In the genomic region with DNA sequence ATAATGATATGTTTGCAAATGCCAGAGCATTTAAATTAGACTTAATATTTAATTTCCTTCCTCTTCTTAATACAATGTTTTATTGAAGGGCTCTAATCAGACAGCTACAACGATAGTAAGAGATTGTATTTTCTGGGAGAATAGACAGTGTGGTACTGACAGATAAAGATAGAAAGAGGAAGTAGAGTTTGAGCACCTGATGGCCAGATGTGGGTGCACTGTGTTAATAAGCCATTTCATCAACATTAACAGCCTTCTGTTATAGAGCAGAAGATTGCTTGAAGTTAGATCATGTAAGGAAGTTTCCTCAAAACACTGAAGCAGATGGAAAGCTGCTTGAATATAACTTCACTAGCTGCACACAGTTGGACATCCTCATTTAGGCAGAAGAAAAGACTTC, we compare ENCODE assay signal across 1 cellular context.
TF ChIP-seq lines count a peak whose summit lies in the region.

No MANE protein-coding gene starts in this region.

TF ChIP-seq in K562, 482 proteins besides CTCF, POLR2A, EP300 and RAD21 (continued from another document):
- TF ChIP-seq, protein P1, sequence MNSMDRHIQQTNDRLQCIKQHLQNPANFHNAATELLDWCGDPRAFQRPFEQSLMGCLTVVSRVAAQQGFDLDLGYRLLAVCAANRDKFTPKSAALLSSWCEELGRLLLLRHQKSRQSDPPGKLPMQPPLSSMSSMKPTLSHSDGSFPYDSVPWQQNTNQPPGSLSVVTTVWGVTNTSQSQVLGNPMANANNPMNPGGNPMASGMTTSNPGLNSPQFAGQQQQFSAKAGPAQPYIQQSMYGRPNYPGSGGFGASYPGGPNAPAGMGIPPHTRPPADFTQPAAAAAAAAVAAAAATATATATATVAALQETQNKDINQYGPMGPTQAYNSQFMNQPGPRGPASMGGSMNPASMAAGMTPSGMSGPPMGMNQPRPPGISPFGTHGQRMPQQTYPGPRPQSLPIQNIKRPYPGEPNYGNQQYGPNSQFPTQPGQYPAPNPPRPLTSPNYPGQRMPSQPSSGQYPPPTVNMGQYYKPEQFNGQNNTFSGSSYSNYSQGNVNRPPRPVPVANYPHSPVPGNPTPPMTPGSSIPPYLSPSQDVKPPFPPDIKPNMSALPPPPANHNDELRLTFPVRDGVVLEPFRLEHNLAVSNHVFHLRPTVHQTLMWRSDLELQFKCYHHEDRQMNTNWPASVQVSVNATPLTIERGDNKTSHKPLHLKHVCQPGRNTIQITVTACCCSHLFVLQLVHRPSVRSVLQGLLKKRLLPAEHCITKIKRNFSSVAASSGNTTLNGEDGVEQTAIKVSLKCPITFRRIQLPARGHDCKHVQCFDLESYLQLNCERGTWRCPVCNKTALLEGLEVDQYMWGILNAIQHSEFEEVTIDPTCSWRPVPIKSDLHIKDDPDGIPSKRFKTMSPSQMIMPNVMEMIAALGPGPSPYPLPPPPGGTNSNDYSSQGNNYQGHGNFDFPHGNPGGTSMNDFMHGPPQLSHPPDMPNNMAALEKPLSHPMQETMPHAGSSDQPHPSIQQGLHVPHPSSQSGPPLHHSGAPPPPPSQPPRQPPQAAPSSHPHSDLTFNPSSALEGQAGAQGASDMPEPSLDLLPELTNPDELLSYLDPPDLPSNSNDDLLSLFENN (IDR thresholded peaks at IDR 0.05; ENCODE audit: low read depth in 2 of 2, low read length in 2 of 2): peak in 1 of 2 experiments; percentile 49; a peak in 1 of 4 replicates
- TF ChIP-seq SMAD1 (IDR thresholded peaks at IDR 0.05; ENCODE audit: low read depth, low read length, partially characterized antibody) (no peak), KLF16 (IDR thresholded peaks at IDR 0.05) (peak; percentile 78), TEAD4 (IDR thresholded peaks at IDR 0.05; ENCODE audit: low read length) (peak; percentile 89), TEAD4 (CRISPR knock-in tag; IDR thresholded peaks at IDR 0.05; ENCODE audit: borderline replicate concordance) (no peak), CCNT2 (IDR thresholded peaks at IDR 0.05; ENCODE audit: borderline replicate concordance, extremely low read depth, insufficient read length, low read depth, low read length) (peak; percentile 47), TBP (optimal IDR thresholded peaks at IDR 0.05; ENCODE audit: low read depth, low read length) (no peak), NCOR1 (IDR thresholded peaks at IDR 0.05) (0 out of 2 replicates have a peak, but pooled peaks have one; percentile 56), MEIS2 (IDR thresholded peaks at IDR 0.05; ENCODE audit: partially characterized antibody) (peak; percentile 22), TRIM24 (IDR thresholded peaks at IDR 0.05) (peak; percentile 63 to 85; a peak in 3 of 4 replicates), ZNF551 (CRISPR knock-in tag; IDR thresholded peaks at IDR 0.05) (no peak), YY1 (IDR thresholded peaks at IDR 0.05; ENCODE audit: borderline replicate concordance in 1 of 3, control insufficient read depth in 1 of 3, extremely low read depth in 1 of 3, insufficient read depth in 3 of 3, insufficient read length in 1 of 3, insufficient replicate concordance in 2 of 3, low read depth in 1 of 3, low read length in 2 of 3) (no peak), GABPA (tag; conservative IDR thresholded peaks at IDR 0.05; ENCODE audit: low read depth) (no peak), MTA2 (IDR thresholded peaks at IDR 0.05; ENCODE audit: low read depth) (peak; percentile 55), MTA1 (IDR thresholded peaks at IDR 0.05; ENCODE audit: borderline replicate concordance) (0 out of 2 replicates have a peak, but pooled peaks have one; percentile 25), SOX6 (IDR thresholded peaks at IDR 0.05) (peak; percentile 87), ATF7 (IDR thresholded peaks at IDR 0.05) (0 out of 2 replicates have a peak, but pooled peaks have one; percentile 11), STAT5A (IDR thresholded peaks at IDR 0.05; ENCODE audit: borderline replicate concordance, low read length) (peak; percentile 40; the same call in 1 of the 2 replicates), PML (IDR thresholded peaks at IDR 0.05; ENCODE audit: low read length) (peak; percentile 83; the same call in 1 of the 2 replicates), ARHGAP35 (IDR thresholded peaks at IDR 0.05; ENCODE audit: partially characterized antibody) (no peak), FOXJ3 (CRISPR knock-in tag; IDR thresholded peaks at IDR 0.05) (no peak), ZNF644 (tag; IDR thresholded peaks at IDR 0.05; ENCODE audit: low read depth) (0 out of 2 replicates have a peak, but pooled peaks have one; percentile 48), CBFA2T3 (IDR thresholded peaks at IDR 0.05) (peak; percentile 70), TAL1 (IDR thresholded peaks at IDR 0.05) (peak; percentile 81), SMARCC2 (IDR thresholded peaks at IDR 0.05; ENCODE audit: low read depth) (peak; percentile 27; the same call in 1 of the 2 replicates), ZFX (CRISPR knock-in tag; IDR thresholded peaks at IDR 0.05) (no peak), DPF2 (IDR thresholded peaks at IDR 0.05) (0 out of 2 replicates have a peak, but pooled peaks have one; percentile 22), SMARCA4 (IDR thresholded peaks at IDR 0.05) (peak; percentile 43; the same call in 1 of the 2 replicates), TCF3 (CRISPR knock-in tag; IDR thresholded peaks at IDR 0.05) (peak; percentile 37; the same call in 1 of the 2 replicates), FOXM1 (IDR thresholded peaks at IDR 0.05; ENCODE audit: low read depth) (peak; percentile 53; the same call in 1 of the 2 replicates), FOXM1 (CRISPR knock-in tag; IDR thresholded peaks at IDR 0.05; ENCODE audit: low read depth) (no peak), ARID1B (IDR thresholded peaks at IDR 0.05) (peak; percentile 82), ZNF589 (CRISPR knock-in tag; IDR thresholded peaks at IDR 0.05; ENCODE audit: low read depth) (0 out of 2 replicates have a peak, but pooled peaks have one; percentile 39), SPI1 (IDR thresholded peaks at IDR 0.05; ENCODE audit: borderline replicate concordance, low read depth, low read length) (0 out of 2 replicates have a peak, but pooled peaks have one; percentile 59)
- TF ChIP-seq, protein P2, sequence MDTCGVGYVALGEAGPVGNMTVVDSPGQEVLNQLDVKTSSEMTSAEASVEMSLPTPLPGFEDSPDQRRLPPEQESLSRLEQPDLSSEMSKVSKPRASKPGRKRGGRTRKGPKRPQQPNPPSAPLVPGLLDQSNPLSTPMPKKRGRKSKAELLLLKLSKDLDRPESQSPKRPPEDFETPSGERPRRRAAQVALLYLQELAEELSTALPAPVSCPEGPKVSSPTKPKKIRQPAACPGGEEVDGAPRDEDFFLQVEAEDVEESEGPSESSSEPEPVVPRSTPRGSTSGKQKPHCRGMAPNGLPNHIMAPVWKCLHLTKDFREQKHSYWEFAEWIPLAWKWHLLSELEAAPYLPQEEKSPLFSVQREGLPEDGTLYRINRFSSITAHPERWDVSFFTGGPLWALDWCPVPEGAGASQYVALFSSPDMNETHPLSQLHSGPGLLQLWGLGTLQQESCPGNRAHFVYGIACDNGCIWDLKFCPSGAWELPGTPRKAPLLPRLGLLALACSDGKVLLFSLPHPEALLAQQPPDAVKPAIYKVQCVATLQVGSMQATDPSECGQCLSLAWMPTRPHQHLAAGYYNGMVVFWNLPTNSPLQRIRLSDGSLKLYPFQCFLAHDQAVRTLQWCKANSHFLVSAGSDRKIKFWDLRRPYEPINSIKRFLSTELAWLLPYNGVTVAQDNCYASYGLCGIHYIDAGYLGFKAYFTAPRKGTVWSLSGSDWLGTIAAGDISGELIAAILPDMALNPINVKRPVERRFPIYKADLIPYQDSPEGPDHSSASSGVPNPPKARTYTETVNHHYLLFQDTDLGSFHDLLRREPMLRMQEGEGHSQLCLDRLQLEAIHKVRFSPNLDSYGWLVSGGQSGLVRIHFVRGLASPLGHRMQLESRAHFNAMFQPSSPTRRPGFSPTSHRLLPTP (IDR thresholded peaks at IDR 0.05; ENCODE audit: borderline replicate concordance, extremely low read depth, insufficient read length): no peak
- TF ChIP-seq, protein P3, sequence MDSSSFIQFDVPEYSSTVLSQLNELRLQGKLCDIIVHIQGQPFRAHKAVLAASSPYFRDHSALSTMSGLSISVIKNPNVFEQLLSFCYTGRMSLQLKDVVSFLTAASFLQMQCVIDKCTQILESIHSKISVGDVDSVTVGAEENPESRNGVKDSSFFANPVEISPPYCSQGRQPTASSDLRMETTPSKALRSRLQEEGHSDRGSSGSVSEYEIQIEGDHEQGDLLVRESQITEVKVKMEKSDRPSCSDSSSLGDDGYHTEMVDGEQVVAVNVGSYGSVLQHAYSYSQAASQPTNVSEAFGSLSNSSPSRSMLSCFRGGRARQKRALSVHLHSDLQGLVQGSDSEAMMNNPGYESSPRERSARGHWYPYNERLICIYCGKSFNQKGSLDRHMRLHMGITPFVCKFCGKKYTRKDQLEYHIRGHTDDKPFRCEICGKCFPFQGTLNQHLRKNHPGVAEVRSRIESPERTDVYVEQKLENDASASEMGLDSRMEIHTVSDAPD (CRISPR knock-in tag; IDR thresholded peaks at IDR 0.05): no peak
- TF ChIP-seq, protein P4, sequence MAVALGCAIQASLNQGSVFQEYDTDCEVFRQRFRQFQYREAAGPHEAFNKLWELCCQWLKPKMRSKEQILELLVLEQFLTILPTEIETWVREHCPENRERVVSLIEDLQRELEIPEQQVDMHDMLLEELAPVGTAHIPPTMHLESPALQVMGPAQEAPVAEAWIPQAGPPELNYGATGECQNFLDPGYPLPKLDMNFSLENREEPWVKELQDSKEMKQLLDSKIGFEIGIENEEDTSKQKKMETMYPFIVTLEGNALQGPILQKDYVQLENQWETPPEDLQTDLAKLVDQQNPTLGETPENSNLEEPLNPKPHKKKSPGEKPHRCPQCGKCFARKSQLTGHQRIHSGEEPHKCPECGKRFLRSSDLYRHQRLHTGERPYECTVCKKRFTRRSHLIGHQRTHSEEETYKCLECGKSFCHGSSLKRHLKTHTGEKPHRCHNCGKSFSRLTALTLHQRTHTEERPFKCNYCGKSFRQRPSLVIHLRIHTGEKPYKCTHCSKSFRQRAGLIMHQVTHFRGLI (CRISPR knock-in tag; IDR thresholded peaks at IDR 0.05): 0 out of 2 replicates have a peak, but pooled peaks have one; percentile 17
- TF ChIP-seq, protein P5, sequence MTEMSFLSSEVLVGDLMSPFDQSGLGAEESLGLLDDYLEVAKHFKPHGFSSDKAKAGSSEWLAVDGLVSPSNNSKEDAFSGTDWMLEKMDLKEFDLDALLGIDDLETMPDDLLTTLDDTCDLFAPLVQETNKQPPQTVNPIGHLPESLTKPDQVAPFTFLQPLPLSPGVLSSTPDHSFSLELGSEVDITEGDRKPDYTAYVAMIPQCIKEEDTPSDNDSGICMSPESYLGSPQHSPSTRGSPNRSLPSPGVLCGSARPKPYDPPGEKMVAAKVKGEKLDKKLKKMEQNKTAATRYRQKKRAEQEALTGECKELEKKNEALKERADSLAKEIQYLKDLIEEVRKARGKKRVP (CRISPR knock-in tag; IDR thresholded peaks at IDR 0.05): peak; percentile 80; the same call in 1 of the 2 replicates
- TF ChIP-seq, protein P6, sequence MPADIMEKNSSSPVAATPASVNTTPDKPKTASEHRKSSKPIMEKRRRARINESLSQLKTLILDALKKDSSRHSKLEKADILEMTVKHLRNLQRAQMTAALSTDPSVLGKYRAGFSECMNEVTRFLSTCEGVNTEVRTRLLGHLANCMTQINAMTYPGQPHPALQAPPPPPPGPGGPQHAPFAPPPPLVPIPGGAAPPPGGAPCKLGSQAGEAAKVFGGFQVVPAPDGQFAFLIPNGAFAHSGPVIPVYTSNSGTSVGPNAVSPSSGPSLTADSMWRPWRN (IDR thresholded peaks at IDR 0.05; ENCODE audit: low read depth): peak; percentile 64; the same call in 1 of the 2 replicates
- TF ChIP-seq, protein P7, sequence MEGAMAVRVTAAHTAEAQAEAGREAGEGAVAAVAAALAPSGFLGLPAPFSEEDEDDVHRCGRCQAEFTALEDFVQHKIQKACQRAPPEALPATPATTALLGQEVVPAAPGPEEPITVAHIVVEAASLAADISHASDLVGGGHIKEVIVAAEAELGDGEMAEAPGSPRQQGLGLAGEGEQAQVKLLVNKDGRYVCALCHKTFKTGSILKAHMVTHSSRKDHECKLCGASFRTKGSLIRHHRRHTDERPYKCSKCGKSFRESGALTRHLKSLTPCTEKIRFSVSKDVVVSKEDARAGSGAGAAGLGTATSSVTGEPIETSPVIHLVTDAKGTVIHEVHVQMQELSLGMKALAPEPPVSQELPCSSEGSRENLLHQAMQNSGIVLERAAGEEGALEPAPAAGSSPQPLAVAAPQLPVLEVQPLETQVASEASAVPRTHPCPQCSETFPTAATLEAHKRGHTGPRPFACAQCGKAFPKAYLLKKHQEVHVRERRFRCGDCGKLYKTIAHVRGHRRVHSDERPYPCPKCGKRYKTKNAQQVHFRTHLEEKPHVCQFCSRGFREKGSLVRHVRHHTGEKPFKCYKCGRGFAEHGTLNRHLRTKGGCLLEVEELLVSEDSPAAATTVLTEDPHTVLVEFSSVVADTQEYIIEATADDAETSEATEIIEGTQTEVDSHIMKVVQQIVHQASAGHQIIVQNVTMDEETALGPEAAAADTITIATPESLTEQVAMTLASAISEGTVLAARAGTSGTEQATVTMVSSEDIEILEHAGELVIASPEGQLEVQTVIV (CRISPR knock-in tag; IDR thresholded peaks at IDR 0.05; ENCODE audit: borderline replicate concordance): no peak
- TF ChIP-seq, protein P8, sequence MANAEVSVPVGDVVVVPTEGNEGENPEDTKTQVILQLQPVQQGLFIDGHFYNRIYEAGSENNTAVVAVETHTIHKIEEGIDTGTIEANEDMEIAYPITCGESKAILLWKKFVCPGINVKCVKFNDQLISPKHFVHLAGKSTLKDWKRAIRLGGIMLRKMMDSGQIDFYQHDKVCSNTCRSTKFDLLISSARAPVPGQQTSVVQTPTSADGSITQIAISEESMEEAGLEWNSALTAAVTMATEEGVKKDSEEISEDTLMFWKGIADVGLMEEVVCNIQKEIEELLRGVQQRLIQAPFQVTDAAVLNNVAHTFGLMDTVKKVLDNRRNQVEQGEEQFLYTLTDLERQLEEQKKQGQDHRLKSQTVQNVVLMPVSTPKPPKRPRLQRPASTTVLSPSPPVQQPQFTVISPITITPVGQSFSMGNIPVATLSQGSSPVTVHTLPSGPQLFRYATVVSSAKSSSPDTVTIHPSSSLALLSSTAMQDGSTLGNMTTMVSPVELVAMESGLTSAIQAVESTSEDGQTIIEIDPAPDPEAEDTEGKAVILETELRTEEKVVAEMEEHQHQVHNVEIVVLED (CRISPR knock-in tag; IDR thresholded peaks at IDR 0.05): no peak
- TF ChIP-seq, protein P9, sequence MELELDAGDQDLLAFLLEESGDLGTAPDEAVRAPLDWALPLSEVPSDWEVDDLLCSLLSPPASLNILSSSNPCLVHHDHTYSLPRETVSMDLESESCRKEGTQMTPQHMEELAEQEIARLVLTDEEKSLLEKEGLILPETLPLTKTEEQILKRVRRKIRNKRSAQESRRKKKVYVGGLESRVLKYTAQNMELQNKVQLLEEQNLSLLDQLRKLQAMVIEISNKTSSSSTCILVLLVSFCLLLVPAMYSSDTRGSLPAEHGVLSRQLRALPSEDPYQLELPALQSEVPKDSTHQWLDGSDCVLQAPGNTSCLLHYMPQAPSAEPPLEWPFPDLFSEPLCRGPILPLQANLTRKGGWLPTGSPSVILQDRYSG (tag; conservative IDR thresholded peaks at IDR 0.05; ENCODE audit: low read depth): no peak
- TF ChIP-seq, protein P10, sequence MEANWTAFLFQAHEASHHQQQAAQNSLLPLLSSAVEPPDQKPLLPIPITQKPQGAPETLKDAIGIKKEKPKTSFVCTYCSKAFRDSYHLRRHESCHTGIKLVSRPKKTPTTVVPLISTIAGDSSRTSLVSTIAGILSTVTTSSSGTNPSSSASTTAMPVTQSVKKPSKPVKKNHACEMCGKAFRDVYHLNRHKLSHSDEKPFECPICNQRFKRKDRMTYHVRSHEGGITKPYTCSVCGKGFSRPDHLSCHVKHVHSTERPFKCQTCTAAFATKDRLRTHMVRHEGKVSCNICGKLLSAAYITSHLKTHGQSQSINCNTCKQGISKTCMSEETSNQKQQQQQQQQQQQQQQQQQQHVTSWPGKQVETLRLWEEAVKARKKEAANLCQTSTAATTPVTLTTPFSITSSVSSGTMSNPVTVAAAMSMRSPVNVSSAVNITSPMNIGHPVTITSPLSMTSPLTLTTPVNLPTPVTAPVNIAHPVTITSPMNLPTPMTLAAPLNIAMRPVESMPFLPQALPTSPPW (CRISPR knock-in tag; IDR thresholded peaks at IDR 0.05): peak; percentile 25; the same call in 1 of the 2 replicates
